8 cellular contexts compared by ENCODE assay signal in the genomic region with DNA sequence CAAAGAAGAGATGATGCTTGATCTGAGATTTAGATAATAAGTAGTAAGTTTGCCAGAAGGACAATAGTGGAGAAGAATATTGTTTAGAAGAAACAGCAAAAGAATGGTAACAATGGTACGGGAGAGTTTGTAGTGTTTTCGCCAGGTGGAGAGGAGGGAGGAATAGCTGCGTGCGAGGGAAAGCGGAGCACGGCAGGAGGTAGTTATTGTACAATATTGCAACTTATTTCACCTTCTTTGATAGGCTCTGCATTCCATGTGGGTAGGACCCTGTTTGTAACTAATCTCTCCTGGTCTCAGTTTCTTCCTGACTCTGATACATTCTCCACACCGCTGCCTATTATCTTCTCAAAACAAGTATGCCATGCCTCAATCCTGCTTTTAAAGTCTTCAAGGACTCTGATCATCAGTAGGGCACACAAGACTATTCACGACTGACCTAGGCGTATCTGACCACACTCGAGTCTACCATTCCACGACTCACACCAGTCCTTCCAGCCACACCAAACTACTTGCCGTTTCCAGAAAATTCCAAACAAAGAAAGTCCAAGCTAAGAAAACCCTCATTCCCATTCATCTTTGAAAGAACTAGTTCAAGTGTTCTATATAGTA. TPM values are rescaled to one million over a fixed set of nuclear protein-coding genes. Genes with fewer than 3 reads are reported as not detected.
DNase-seq lines count a peak whose midpoint lies in the region; ATAC-seq and TF ChIP-seq lines count a peak whose summit lies in the region.

No MANE protein-coding gene starts in this region.

- ATAC-seq in right cardiac atrium (peak in 1 of 2 donors; percentile 5), HG02970 (IDR thresholded peaks at IDR 0.05; ENCODE audit: low FRiP score, unreplicated experiment) (no peak), HG03469 (IDR thresholded peaks at IDR 0.05; ENCODE audit: unreplicated experiment) (no peak)
- no peak for ATAC-seq in stimulated activated effector memory CD8-positive, alpha-beta T cell treated with anti-CD3 and anti-CD28 coated beads, Interleukin-12 subunit alpha, Interleukin-12 subunit beta, amount 100 ng/mL, for 72 hours

- H3K9me3 Mint-ChIP-seq in stimulated activated effector memory CD8-positive, alpha-beta T cell treated with anti-CD3 and anti-CD28 coated beads, Interleukin-12 subunit alpha, Interleukin-12 subunit beta, amount 100 ng/mL, for 72 hours: no peaks in the 10 kb centered on the region

- 31% methylated on average over 12 of the region's 12 CpGs for WGBS in right cardiac atrium

- TF ChIP-seq CTCF in WERI-Rb-1 (IDR thresholded peaks at IDR 0.05; ENCODE audit: low read depth, low read length) (no peak), GM13977 (IDR thresholded peaks at IDR 0.05; ENCODE audit: extremely low read depth, insufficient read depth, missing control alignments) (no peak)

- POLR2A ChIA-PET in HEK293T (lab: Yijun Ruan, JAX): interaction anchor here (1.6 to 4.2 kb wide), 5 partner anchors 12 to 173 kb away, joined by 4 to 16 read pairs (median 6); a partner anchor contains a TSS

- peak overlapping the region; percentile 91; the same call in 1 of the 2 replicates for H3K27ac ChIP-seq in WERI-Rb-1
- no peak overlapping the region for H3K27ac ChIP-seq in right cardiac atrium (ENCODE audit: low read length)

- intact Hi-C loops in right cardiac atrium (cut with DNase I): no loop called here

- H3K4me1 Mint-ChIP-seq in stimulated activated effector memory CD8-positive, alpha-beta T cell treated with anti-CD3 and anti-CD28 coated beads, Interleukin-12 subunit alpha, Interleukin-12 subunit beta, amount 100 ng/mL, for 72 hours: peaks cover 36% of the 10 kb centered on the region

- H3K27ac Mint-ChIP-seq in stimulated activated effector memory CD8-positive, alpha-beta T cell treated with anti-CD3 and anti-CD28 coated beads, Interleukin-12 subunit alpha, Interleukin-12 subunit beta, amount 100 ng/mL, for 72 hours: peak overlapping the region; percentile 99

- CTCF ChIA-PET in HEK293T (lab: Yijun Ruan, JAX): interaction anchor here (0.7 to 1.1 kb wide), 2 partner anchors 25 to 873 kb away, joined by 3 to 4 read pairs; no protein-coding TSS in a partner anchor

- peaks cover 19% of the 10 kb centered on the region for H3K36me3 ChIP-seq in WERI-Rb-1

- peaks cover 33% of the 10 kb centered on the region for H3K36me3 Mint-ChIP-seq in stimulated activated effector memory CD8-positive, alpha-beta T cell treated with anti-CD3 and anti-CD28 coated beads, Interleukin-12 subunit alpha, Interleukin-12 subunit beta, amount 100 ng/mL, for 72 hours

- H3K4me3 ChIP-seq in WERI-Rb-1 (ENCODE audit: low read depth, low read length): peak overlapping the region; percentile 93
- H3K4me3 ChIP-seq in right cardiac atrium (ENCODE audit: low read length): peak overlapping the region; percentile 87

- H3K4me1 ChIP-seq in right cardiac atrium (ENCODE audit: control insufficient read depth, insufficient read depth, low read length): no peaks in the 10 kb centered on the region

- H3K27me3 ChIP-seq in WERI-Rb-1 (ENCODE audit: insufficient read depth, low read depth, severe bottlenecking) (no peaks in the 10 kb centered on the region), right cardiac atrium (ENCODE audit: control insufficient read depth, insufficient read depth) (no peaks in the 10 kb centered on the region)

- DNase-seq in HEK293T (ENCODE audit: extremely low spot score): no peak
- DNase-seq in WERI-Rb-1: no peak
- no peak for DNase-seq in right cardiac atrium
- DNase-seq in stimulated activated effector memory CD8-positive, alpha-beta T cell treated with anti-CD3 and anti-CD28 coated beads, Interleukin-12 subunit alpha, Interleukin-12 subunit beta, amount 100 ng/mL, for 72 hours (ENCODE audit: low spot score in 2 of 2): no peak
- no peak for DNase-seq in NCI-H1105 (lab: John Stamatoyannopoulos, UW)
- no peak for DNase-seq in GM13977 (ENCODE audit: low spot score)

- H3K9me3 ChIP-seq in WERI-Rb-1 (ENCODE audit: severe bottlenecking) (no peaks in the 10 kb centered on the region), right cardiac atrium (ENCODE audit: control insufficient read depth, low read length) (no peaks in the 10 kb centered on the region)

- H3K4me3 Mint-ChIP-seq in stimulated activated effector memory CD8-positive, alpha-beta T cell treated with anti-CD3 and anti-CD28 coated beads, Interleukin-12 subunit alpha, Interleukin-12 subunit beta, amount 100 ng/mL, for 72 hours: peak overlapping the region; percentile 92

- in situ Hi-C loops in GM13977 (cut with MboI; ENCODE audit: low pct_unique_long_range_greater_than_20kb, low sequenced_read_pairs, unreplicated experiment): no loop called here

TF ChIP-seq in HEK293T, 16 proteins besides CTCF, POLR2A, EP300 and RAD21:
- peak; percentile 53; the same call in 1 of the 2 replicates for TF ChIP-seq ARNT (IDR thresholded peaks at IDR 0.05)
- no peak for TF ChIP-seq L3MBTL2 (conservative IDR thresholded peaks at IDR 0.05)

RNA-seq across cellular contexts. Expression of a gene that starts 1.1 kb away (rescaled TPM):
- 10 to 100 TPM; 20.1 to 23.6 (median 21.3) TPM for total RNA-seq in right cardiac atrium
- polyA plus RNA-seq in right cardiac atrium: 19.8 TPM

RNA-seq across cellular contexts. Expression of a gene that starts 21.4 kb away (rescaled TPM):
- 10 to 100 TPM; 48.3 to 61.8 (median 54.8) TPM for total RNA-seq in right cardiac atrium
- polyA plus RNA-seq in right cardiac atrium: 40.1 TPM

RNA-seq across cellular contexts. Expression of a gene that starts 59.9 kb away (rescaled TPM):
- 1 to 10 TPM in 1 of 4 donors, under 1 TPM in 3; 0.48 to 1.1 (median 0.64) TPM for total RNA-seq in right cardiac atrium
- 0.34 TPM for polyA plus RNA-seq in right cardiac atrium
